Comparison of ENCODE assay signal across 1 cellular context in the genomic region with DNA sequence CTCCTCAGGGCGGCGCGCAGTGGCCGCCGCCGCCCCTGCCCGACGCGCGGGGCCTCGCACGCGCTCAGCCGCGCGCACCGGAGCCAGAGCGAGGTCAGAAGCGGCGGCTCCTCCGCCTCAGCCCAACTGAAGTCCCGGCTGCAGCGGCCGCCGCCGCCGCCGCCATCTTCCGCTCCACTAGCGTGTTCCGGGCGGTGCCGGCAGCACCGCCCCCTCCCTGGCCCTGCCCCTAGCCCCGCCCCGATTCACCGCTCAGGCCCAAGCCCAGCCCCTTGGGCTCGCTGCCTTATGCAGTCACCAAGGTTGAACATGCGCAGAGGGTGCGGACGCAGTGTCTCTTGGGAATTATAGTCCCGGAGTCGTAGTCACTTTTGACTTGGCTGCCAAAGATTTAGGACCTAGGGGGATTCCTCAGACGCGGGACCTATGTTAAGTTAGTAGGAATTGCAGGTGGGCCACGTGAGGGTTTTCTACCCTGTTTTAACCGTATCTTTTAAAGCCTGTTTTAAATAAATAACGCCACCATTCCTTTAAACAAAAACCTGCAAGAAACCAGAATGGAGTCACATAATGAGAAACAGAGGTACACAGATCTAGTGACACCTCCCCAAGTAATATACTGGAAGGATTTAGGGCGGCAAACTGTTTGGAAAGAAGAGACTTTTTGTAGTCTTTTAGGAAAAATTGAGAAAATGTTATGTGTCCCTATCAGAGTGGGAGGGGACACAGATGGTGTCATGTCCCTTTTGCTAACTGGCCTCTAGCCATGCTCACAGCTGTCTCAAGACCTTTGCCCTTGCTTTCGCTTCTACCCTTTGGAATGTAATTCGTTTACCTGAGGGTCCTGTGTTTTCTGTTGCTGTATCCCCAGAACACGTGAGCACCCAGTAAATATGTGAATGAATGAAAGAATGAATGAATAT.
TF ChIP-seq lines count a peak whose summit lies in the region.

PPTC7 (minus strand) TSS at position 182 of the 923 bp plus-strand sequence. CDS start 287 bp downstream, outside the sequence.

TF ChIP-seq in HepG2, 621 proteins besides CTCF, POLR2A, EP300 and RAD21 (continued from another document and continues in another):
- TF ChIP-seq E2F5 (CRISPR knock-in tag; conservative IDR thresholded peaks at IDR 0.05) (no peak), ARNT (IDR thresholded peaks at IDR 0.05) (no peak), RBFOX2 (IDR thresholded peaks at IDR 0.05; ENCODE audit: low read depth, low read length) (peak; percentile 80), SP4 (CRISPR knock-in tag; IDR thresholded peaks at IDR 0.05) (peak; percentile 70; the same call in 1 of the 2 replicates), ZNF318 (CRISPR knock-in tag; IDR thresholded peaks at IDR 0.05) (no peak), CREB1 (IDR thresholded peaks at IDR 0.05) (no peak), CREB1 (CRISPR knock-in tag; IDR thresholded peaks at IDR 0.05) (peak; percentile 49), AKAP8 (CRISPR knock-in tag; IDR thresholded peaks at IDR 0.05) (no peak), RBM39 (IDR thresholded peaks at IDR 0.05; ENCODE audit: low read depth, low read length, poor library complexity, severe bottlenecking) (no peak), NR0B2 (CRISPR knock-in tag; IDR thresholded peaks at IDR 0.05) (no peak), ZBTB3 (CRISPR knock-in tag; IDR thresholded peaks at IDR 0.05; ENCODE audit: borderline replicate concordance, low read depth) (no peak), ZNF430 (CRISPR knock-in tag; IDR thresholded peaks at IDR 0.05) (peak; percentile 41; the same call in 1 of the 2 replicates), ZNF83 (CRISPR knock-in tag; IDR thresholded peaks at IDR 0.05; ENCODE audit: borderline replicate concordance) (no peak), NFE2 (CRISPR knock-in tag; IDR thresholded peaks at IDR 0.05) (no peak), AGO1 (IDR thresholded peaks at IDR 0.05; ENCODE audit: low read depth, low read length, poor library complexity, severe bottlenecking) (no peak), PAF1 (CRISPR knock-in tag; IDR thresholded peaks at IDR 0.05) (no peak), ZNF329 (CRISPR knock-in tag; IDR thresholded peaks at IDR 0.05; ENCODE audit: low read depth) (no peak), ZNF772 (CRISPR knock-in tag; IDR thresholded peaks at IDR 0.05) (no peak), SMAD3 (CRISPR knock-in tag; IDR thresholded peaks at IDR 0.05) (no peak), SALL2 (CRISPR knock-in tag; IDR thresholded peaks at IDR 0.05) (0 out of 2 replicates have a peak, but pooled peaks have one; percentile 40), ASH2L (IDR thresholded peaks at IDR 0.05; ENCODE audit: insufficient read length, low read depth, low read length) (no peak), GTF3A (CRISPR knock-in tag; conservative IDR thresholded peaks at IDR 0.05) (no peak)
- TF ChIP-seq, protein P1, sequence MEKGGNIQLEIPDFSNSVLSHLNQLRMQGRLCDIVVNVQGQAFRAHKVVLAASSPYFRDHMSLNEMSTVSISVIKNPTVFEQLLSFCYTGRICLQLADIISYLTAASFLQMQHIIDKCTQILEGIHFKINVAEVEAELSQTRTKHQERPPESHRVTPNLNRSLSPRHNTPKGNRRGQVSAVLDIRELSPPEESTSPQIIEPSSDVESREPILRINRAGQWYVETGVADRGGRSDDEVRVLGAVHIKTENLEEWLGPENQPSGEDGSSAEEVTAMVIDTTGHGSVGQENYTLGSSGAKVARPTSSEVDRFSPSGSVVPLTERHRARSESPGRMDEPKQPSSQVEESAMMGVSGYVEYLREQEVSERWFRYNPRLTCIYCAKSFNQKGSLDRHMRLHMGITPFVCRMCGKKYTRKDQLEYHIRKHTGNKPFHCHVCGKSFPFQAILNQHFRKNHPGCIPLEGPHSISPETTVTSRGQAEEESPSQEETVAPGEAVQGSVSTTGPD (CRISPR knock-in tag; IDR thresholded peaks at IDR 0.05): no peak
- TF ChIP-seq, protein P2, sequence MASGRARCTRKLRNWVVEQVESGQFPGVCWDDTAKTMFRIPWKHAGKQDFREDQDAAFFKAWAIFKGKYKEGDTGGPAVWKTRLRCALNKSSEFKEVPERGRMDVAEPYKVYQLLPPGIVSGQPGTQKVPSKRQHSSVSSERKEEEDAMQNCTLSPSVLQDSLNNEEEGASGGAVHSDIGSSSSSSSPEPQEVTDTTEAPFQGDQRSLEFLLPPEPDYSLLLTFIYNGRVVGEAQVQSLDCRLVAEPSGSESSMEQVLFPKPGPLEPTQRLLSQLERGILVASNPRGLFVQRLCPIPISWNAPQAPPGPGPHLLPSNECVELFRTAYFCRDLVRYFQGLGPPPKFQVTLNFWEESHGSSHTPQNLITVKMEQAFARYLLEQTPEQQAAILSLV (CRISPR knock-in tag; IDR thresholded peaks at IDR 0.05; ENCODE audit: borderline replicate concordance): no peak
- TF ChIP-seq, protein P3, sequence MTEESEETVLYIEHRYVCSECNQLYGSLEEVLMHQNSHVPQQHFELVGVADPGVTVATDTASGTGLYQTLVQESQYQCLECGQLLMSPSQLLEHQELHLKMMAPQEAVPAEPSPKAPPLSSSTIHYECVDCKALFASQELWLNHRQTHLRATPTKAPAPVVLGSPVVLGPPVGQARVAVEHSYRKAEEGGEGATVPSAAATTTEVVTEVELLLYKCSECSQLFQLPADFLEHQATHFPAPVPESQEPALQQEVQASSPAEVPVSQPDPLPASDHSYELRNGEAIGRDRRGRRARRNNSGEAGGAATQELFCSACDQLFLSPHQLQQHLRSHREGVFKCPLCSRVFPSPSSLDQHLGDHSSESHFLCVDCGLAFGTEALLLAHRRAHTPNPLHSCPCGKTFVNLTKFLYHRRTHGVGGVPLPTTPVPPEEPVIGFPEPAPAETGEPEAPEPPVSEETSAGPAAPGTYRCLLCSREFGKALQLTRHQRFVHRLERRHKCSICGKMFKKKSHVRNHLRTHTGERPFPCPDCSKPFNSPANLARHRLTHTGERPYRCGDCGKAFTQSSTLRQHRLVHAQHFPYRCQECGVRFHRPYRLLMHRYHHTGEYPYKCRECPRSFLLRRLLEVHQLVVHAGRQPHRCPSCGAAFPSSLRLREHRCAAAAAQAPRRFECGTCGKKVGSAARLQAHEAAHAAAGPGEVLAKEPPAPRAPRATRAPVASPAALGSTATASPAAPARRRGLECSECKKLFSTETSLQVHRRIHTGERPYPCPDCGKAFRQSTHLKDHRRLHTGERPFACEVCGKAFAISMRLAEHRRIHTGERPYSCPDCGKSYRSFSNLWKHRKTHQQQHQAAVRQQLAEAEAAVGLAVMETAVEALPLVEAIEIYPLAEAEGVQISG (CRISPR knock-in tag; IDR thresholded peaks at IDR 0.05): no peak
- TF ChIP-seq, protein P4, sequence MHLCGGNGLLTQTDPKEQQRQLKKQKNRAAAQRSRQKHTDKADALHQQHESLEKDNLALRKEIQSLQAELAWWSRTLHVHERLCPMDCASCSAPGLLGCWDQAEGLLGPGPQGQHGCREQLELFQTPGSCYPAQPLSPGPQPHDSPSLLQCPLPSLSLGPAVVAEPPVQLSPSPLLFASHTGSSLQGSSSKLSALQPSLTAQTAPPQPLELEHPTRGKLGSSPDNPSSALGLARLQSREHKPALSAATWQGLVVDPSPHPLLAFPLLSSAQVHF (CRISPR knock-in tag; IDR thresholded peaks at IDR 0.05): no peak
- TF ChIP-seq, protein P5, sequence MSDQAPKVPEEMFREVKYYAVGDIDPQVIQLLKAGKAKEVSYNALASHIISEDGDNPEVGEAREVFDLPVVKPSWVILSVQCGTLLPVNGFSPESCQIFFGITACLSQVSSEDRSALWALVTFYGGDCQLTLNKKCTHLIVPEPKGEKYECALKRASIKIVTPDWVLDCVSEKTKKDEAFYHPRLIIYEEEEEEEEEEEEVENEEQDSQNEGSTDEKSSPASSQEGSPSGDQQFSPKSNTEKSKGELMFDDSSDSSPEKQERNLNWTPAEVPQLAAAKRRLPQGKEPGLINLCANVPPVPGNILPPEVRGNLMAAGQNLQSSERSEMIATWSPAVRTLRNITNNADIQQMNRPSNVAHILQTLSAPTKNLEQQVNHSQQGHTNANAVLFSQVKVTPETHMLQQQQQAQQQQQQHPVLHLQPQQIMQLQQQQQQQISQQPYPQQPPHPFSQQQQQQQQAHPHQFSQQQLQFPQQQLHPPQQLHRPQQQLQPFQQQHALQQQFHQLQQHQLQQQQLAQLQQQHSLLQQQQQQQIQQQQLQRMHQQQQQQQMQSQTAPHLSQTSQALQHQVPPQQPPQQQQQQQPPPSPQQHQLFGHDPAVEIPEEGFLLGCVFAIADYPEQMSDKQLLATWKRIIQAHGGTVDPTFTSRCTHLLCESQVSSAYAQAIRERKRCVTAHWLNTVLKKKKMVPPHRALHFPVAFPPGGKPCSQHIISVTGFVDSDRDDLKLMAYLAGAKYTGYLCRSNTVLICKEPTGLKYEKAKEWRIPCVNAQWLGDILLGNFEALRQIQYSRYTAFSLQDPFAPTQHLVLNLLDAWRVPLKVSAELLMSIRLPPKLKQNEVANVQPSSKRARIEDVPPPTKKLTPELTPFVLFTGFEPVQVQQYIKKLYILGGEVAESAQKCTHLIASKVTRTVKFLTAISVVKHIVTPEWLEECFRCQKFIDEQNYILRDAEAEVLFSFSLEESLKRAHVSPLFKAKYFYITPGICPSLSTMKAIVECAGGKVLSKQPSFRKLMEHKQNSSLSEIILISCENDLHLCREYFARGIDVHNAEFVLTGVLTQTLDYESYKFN (CRISPR knock-in tag; conservative IDR thresholded peaks at IDR 0.05): 0 out of 2 replicates have a peak, but pooled peaks have one; percentile 25
